4 cellular contexts compared by ENCODE assay signal in genomic region chr1:148143223-148143622, GRCh38. TPM values are rescaled to one million over a fixed set of nuclear protein-coding genes. Genes with fewer than 3 reads are reported as not detected.
A peak's percentile ranks its signal among the peaks of the same experiment; 100 is the strongest.
DNase-seq lines count a peak whose midpoint lies in the region; ATAC-seq and TF ChIP-seq lines count a peak whose summit lies in the region.
"Not testable (repeated sequence)": the region's sequence is repeated elsewhere in the genome, so short reads cannot be mapped to it uniquely, and the experiment has no call there.

No MANE protein-coding gene starts in this region.

- ATAC-seq in left lobe of liver (peak; percentile 81), right lobe of liver (peak; percentile 63 to 81 (median 78))

- intact Hi-C loops in right lobe of liver (cut with DNase I) = not testable (repeated sequence)

- not testable (repeated sequence) for H3K9me3 ChIP-seq in right lobe of liver

- WGBS in right lobe of liver (ENCODE audit: insufficient coverage, low coverage, low lambda C conversion rate, missing lambda C conversion rate) = 37% methylated on average over 2 of the region's 6 CpGs

- peak overlapping the region; percentile 26; the same call in 1 of the 2 replicates for H3K27ac ChIP-seq in C4-2B
- peak overlapping the region in 1 of 3 donors; percentile 37 for H3K27ac ChIP-seq in right lobe of liver

- not testable (repeated sequence) for H3K4me1 ChIP-seq in right lobe of liver

- H3K27me3 ChIP-seq in right lobe of liver = not testable (repeated sequence)

- H3K4me3 ChIP-seq in LNCaP clone FGC (ENCODE audit: low read depth, low read length); right lobe of liver: not testable (repeated sequence)

- DNase-seq in LNCaP clone FGC (ENCODE audit: low read depth) (peak; percentile 65), right lobe of liver (peak in 2 of 3 donors; percentile 17 to 53)
- DNase-seq in left lobe of liver (ENCODE audit: low spot score) = not testable (repeated sequence)

- H3K36me3 ChIP-seq in right lobe of liver = not testable (repeated sequence)

- TF ChIP-seq CTCF in C4-2B (conservative IDR thresholded peaks at IDR 0.05); LNCaP clone FGC (IDR thresholded peaks at IDR 0.05; ENCODE audit: control insufficient read depth, extremely low read depth, insufficient read depth); right lobe of liver (IDR thresholded peaks at IDR 0.05): not testable (repeated sequence)

- not testable (repeated sequence) for TF ChIP-seq POLR2A in right lobe of liver (IDR thresholded peaks at IDR 0.05)

RNA-seq across cellular contexts. Expression of gene NBPF11, which starts 8.9 kb away (rescaled TPM):
- total RNA-seq in left lobe of liver (10.9 TPM), right lobe of liver (10 to 100 TPM in 3 of 6 experiments, 1 to 10 TPM in 3; 4.7 to 11.1 (median 8.4) TPM)
